23 cellular contexts compared by ENCODE assay signal in the genomic region with DNA sequence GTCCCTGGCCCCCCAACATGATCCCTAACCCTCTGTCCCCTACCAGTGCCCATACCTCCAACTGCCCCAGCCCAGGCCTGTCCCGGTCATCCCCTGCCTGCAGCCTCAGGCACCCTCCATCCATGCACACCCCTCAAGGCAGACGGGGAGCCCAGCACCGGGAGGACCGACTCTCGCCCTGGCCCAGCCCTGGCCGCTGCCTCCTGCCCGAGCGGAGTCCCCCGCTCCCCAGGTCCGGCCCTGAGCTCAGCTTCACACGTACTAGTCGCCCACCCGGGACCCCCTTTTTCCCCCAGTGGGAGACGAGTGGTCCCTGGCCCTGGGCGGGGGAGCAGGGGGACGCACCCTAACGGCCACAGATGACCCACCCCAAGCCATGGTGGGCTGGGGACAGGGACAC. TPM values are rescaled to one million over a fixed set of nuclear protein-coding genes. Genes with fewer than 3 reads are reported as not detected.
DNase-seq lines count a peak whose midpoint lies in the region; ATAC-seq and TF ChIP-seq lines count a peak whose summit lies in the region.
"Had no signal": no experiment of that assay in that cellular context is flagged by ENCODE, and none has a peak within 500 bp of the region (broad histone marks: within the 10 kb centered on the region; RNA-seq: fewer than 3 reads in every experiment).

No MANE protein-coding gene starts in this region.

- CTCF ChIA-PET in activated naive CD4-positive, alpha-beta T cell treated with anti-CD3 and anti-CD28 coated beads, Interleukin-2, amount 10 ng/mL, durations not matched to agents 7 days and 5 days (lab: Charles Lee), result no interaction called here

- H3K4me3 ChIP-seq in subcutaneous abdominal adipose tissue (ENCODE audit: low read depth in 1 of 5, low read length in 5 of 5), result no peak overlapping the region
- H3K4me3 ChIP-seq: thyroid gland had no signal

- H3K4me1 Mint-ChIP-seq in chondrocyte (ENCODE audit: low read depth) (peaks cover 31% of the 10 kb centered on the region), glutamatergic neuron (ENCODE audit: low read depth, unreplicated experiment) (peaks cover 20% of the 10 kb centered on the region), nephron progenitor cell (peaks cover 59% of the 10 kb centered on the region)
- no peaks in the 10 kb centered on the region for H3K4me1 Mint-ChIP-seq in activated naive CD4-positive, alpha-beta T cell treated with anti-CD3 and anti-CD28 coated beads, Interleukin-2, amount 10 ng/mL, durations not matched to agents 7 days and 5 days
- H3K4me1 Mint-ChIP-seq: activated CD8-positive, alpha-beta memory T cell treated with anti-CD3 and anti-CD28 coated beads, Interleukin-2, amount 10 ng/mL, durations not matched to agents 7 days and 5 days; activated T-helper 17 cell treated with anti-CD3 and anti-CD28 coated beads, Interleukin-2, amount 50 U/mL, for 72 hours; CD4-positive, CD25-positive, alpha-beta regulatory T cell had no signal

- H3K27me3 Mint-ChIP-seq in chondrocyte (ENCODE audit: low read depth) (no peaks in the 10 kb centered on the region), glutamatergic neuron (ENCODE audit: unreplicated experiment) (peaks cover 5% of the 10 kb centered on the region), nephron progenitor cell (ENCODE audit: low read depth, poor library complexity) (peaks cover 4% of the 10 kb centered on the region)
- no peaks in the 10 kb centered on the region for H3K27me3 Mint-ChIP-seq in activated naive CD4-positive, alpha-beta T cell treated with anti-CD3 and anti-CD28 coated beads, Interleukin-2, amount 10 ng/mL, durations not matched to agents 7 days and 5 days
- H3K27me3 Mint-ChIP-seq: activated CD8-positive, alpha-beta memory T cell treated with anti-CD3 and anti-CD28 coated beads, Interleukin-2, amount 10 ng/mL, durations not matched to agents 7 days and 5 days; activated T-helper 17 cell treated with anti-CD3 and anti-CD28 coated beads, Interleukin-2, amount 50 U/mL, for 72 hours; CD4-positive, CD25-positive, alpha-beta regulatory T cell had no signal

- H3K27me3 ChIP-seq in subcutaneous abdominal adipose tissue (ENCODE audit: control insufficient read depth in 5 of 5, insufficient read depth in 4 of 5, low read length in 5 of 5), result no peaks in the 10 kb centered on the region
- H3K27me3 ChIP-seq: foreskin keratinocyte, thyroid gland had no signal

- no peak overlapping the region for H3K4me3 Mint-ChIP-seq in chondrocyte (ENCODE audit: unreplicated experiment)
- H3K4me3 Mint-ChIP-seq in glutamatergic neuron (ENCODE audit: unreplicated experiment), result no peak overlapping the region
- peak overlapping the region; percentile 25 for H3K4me3 Mint-ChIP-seq in nephron progenitor cell
- H3K4me3 Mint-ChIP-seq in activated naive CD4-positive, alpha-beta T cell treated with anti-CD3 and anti-CD28 coated beads, Interleukin-2, amount 10 ng/mL, durations not matched to agents 7 days and 5 days, result no peak overlapping the region
- H3K4me3 Mint-ChIP-seq: activated CD8-positive, alpha-beta memory T cell treated with anti-CD3 and anti-CD28 coated beads, Interleukin-2, amount 10 ng/mL, durations not matched to agents 7 days and 5 days; activated T-helper 17 cell treated with anti-CD3 and anti-CD28 coated beads, Interleukin-2, amount 50 U/mL, for 72 hours; CD4-positive, CD25-positive, alpha-beta regulatory T cell had no signal

- H3K36me3 Mint-ChIP-seq in chondrocyte (ENCODE audit: low read depth) (peaks cover 6% of the 10 kb centered on the region), glutamatergic neuron (ENCODE audit: unreplicated experiment) (no peaks in the 10 kb centered on the region), nephron progenitor cell (ENCODE audit: low read depth) (no peaks in the 10 kb centered on the region)
- no peaks in the 10 kb centered on the region for H3K36me3 Mint-ChIP-seq in activated naive CD4-positive, alpha-beta T cell treated with anti-CD3 and anti-CD28 coated beads, Interleukin-2, amount 10 ng/mL, durations not matched to agents 7 days and 5 days
- H3K36me3 Mint-ChIP-seq: activated CD8-positive, alpha-beta memory T cell treated with anti-CD3 and anti-CD28 coated beads, Interleukin-2, amount 10 ng/mL, durations not matched to agents 7 days and 5 days had no signal

- H3K27ac Mint-ChIP-seq in chondrocyte (ENCODE audit: unreplicated experiment) (peak overlapping the region; percentile 17), glutamatergic neuron (ENCODE audit: unreplicated experiment) (no peak overlapping the region), nephron progenitor cell (no peak overlapping the region)
- H3K27ac Mint-ChIP-seq in activated naive CD4-positive, alpha-beta T cell treated with anti-CD3 and anti-CD28 coated beads, Interleukin-2, amount 10 ng/mL, durations not matched to agents 7 days and 5 days, result no peak overlapping the region
- H3K27ac Mint-ChIP-seq: activated CD8-positive, alpha-beta memory T cell treated with anti-CD3 and anti-CD28 coated beads, Interleukin-2, amount 10 ng/mL, durations not matched to agents 7 days and 5 days; activated T-helper 17 cell treated with anti-CD3 and anti-CD28 coated beads, Interleukin-2, amount 50 U/mL, for 72 hours; CD4-positive, CD25-positive, alpha-beta regulatory T cell had no signal

- DNase-seq in chondrocyte (ENCODE audit: low spot score), result no peak
- DNase-seq in glutamatergic neuron, result peak; percentile 18
- peak; percentile 7 for DNase-seq in nephron progenitor cell
- no peak for DNase-seq in GF-D8 (lab: John Stamatoyannopoulos, UW)
- DNase-seq in activated naive CD4-positive, alpha-beta T cell treated with anti-CD3 and anti-CD28 coated beads, Interleukin-2, amount 10 ng/mL, durations not matched to agents 7 days and 5 days, result no peak
- no peak for DNase-seq in effector CD8-positive, alpha-beta T cell (lab: John Stamatoyannopoulos, UW)
- DNase-seq: activated CD4-positive, alpha-beta T cell treated with anti-CD3 and anti-CD28 coated beads for 1 hour; activated CD8-positive, alpha-beta memory T cell treated with anti-CD3 and anti-CD28 coated beads, Interleukin-2, amount 10 ng/mL, durations not matched to agents 7 days and 5 days; CD4-positive, CD25-positive, alpha-beta regulatory T cell; cortex of kidney; DMS153; foreskin keratinocyte; GDM1; NCI-H1417; NCI-H526; SHP77; stimulated activated CD4-positive, alpha-beta T cell treated with anti-CD3 and anti-CD28 coated beads, Interleukin-15, amount 100 ng/mL, for 24 hours; SW 1271; thyroid gland had no signal

- no peaks in the 10 kb centered on the region for H3K9me3 ChIP-seq in subcutaneous abdominal adipose tissue (ENCODE audit: control insufficient read depth in 5 of 5, low read length in 5 of 5)
- H3K9me3 ChIP-seq: thyroid gland had no signal

- TF ChIP-seq CTCF in chondrocyte (IDR thresholded peaks at IDR 0.05) (no peak), glutamatergic neuron (IDR thresholded peaks at IDR 0.05; ENCODE audit: partially characterized antibody, unreplicated experiment) (no peak), nephron progenitor cell (IDR thresholded peaks at IDR 0.05) (no peak)

- H3K9ac ChIP-seq in subcutaneous abdominal adipose tissue (ENCODE audit: low read length in 5 of 5), result no peak overlapping the region

- H3K4me1 ChIP-seq in subcutaneous abdominal adipose tissue (ENCODE audit: control insufficient read depth in 5 of 5, insufficient read depth in 5 of 5, low read length in 5 of 5), result peaks cover 8 to 63% (median 16%) of the 10 kb centered on the region in 5 donors
- H3K4me1 ChIP-seq: foreskin keratinocyte had no signal

- peak overlapping the region; percentile 67 for H3K27ac ChIP-seq in subcutaneous abdominal adipose tissue (ENCODE audit: low read depth, low read length)
- H3K27ac ChIP-seq: epithelial cell of prostate, foreskin keratinocyte, thyroid gland had no signal

- H3K36me3 ChIP-seq in subcutaneous abdominal adipose tissue (ENCODE audit: control insufficient read depth in 5 of 5, insufficient read depth in 5 of 5, low read length in 5 of 5), result peaks cover 0 to 40% (median 20%) of the 10 kb centered on the region in 5 donors

- no peak for ATAC-seq in GM19023 (IDR thresholded peaks at IDR 0.05; ENCODE audit: unreplicated experiment)
- ATAC-seq: activated CD8-positive, alpha-beta memory T cell treated with anti-CD3 and anti-CD28 coated beads, Interleukin-2, amount 10 ng/mL, durations not matched to agents 7 days and 5 days; activated T-helper 17 cell treated with anti-CD3 and anti-CD28 coated beads, Interleukin-2, amount 50 U/mL, for 72 hours; foreskin keratinocyte had no signal

- H3K9me3 Mint-ChIP-seq in chondrocyte (ENCODE audit: low read depth) (no peaks in the 10 kb centered on the region), glutamatergic neuron (ENCODE audit: unreplicated experiment) (peaks cover 8% of the 10 kb centered on the region), nephron progenitor cell (no peaks in the 10 kb centered on the region)
- H3K9me3 Mint-ChIP-seq in activated naive CD4-positive, alpha-beta T cell treated with anti-CD3 and anti-CD28 coated beads, Interleukin-2, amount 10 ng/mL, durations not matched to agents 7 days and 5 days, result no peaks in the 10 kb centered on the region
- H3K9me3 Mint-ChIP-seq: activated T-helper 17 cell treated with anti-CD3 and anti-CD28 coated beads, Interleukin-2, amount 50 U/mL, for 72 hours; CD4-positive, CD25-positive, alpha-beta regulatory T cell had no signal

RNA-seq across cellular contexts. Expression of gene UBAC1, which starts 49.0 kb away (rescaled TPM):
- total RNA-seq in chondrocyte, result 33.2 to 36.0 TPM (median 33.5 TPM) in 3 replicates
- 48.4 TPM for total RNA-seq in glutamatergic neuron (ENCODE audit: unreplicated experiment)

Comparison
In these comparisons a context has a peak if more than half of its experiments do, and no peak if none do; other contexts are left out.
1. DNase-seq: peak in glutamatergic neuron (single experiment) and nephron progenitor cell (single experiment); none in chondrocyte (single experiment), GF-D8 (single experiment), activated naive CD4-positive, alpha-beta T cell treated with anti-CD3 and anti-CD28 coated beads, Interleukin-2, amount 10 ng/mL, durations not matched to agents 7 days and 5 days (single experiment) and effector CD8-positive, alpha-beta T cell (single experiment).